ENCODE assay signal across 16 cellular contexts in genomic region chr13:26500618-26501320, GRCh38. TPM values are rescaled to one million over a fixed set of nuclear protein-coding genes. Genes with fewer than 3 reads are reported as not detected.
DNase-seq lines count a peak whose midpoint lies in the region; ATAC-seq and TF ChIP-seq lines count a peak whose summit lies in the region.
"Had no signal": no experiment of that assay in that cellular context is flagged by ENCODE, and none has a peak within 500 bp of the region (broad histone marks: within the 10 kb centered on the region; RNA-seq: fewer than 3 reads in every experiment).

No MANE protein-coding gene starts in this region.

- CTCF ChIA-PET in activated naive CD4-positive, alpha-beta T cell treated with anti-CD3 and anti-CD28 coated beads for 36 hours (lab: Charles Lee), result interaction anchor here (0.6 kb wide), 1 partner anchor 19 kb away, joined by 5 read pairs; no protein-coding TSS in a partner anchor
- CTCF ChIA-PET in activated naive CD4-positive, alpha-beta T cell treated with anti-CD3 and anti-CD28 coated beads, Interleukin-2, amount 10 ng/mL, durations not matched to agents 7 days and 5 days (lab: Charles Lee), result interaction anchor here (3.3 kb wide), 1 partner anchor 316 kb away, joined by 25 read pairs; no protein-coding TSS in a partner anchor

- H3K4me1 ChIP-seq in suprapubic skin, result peaks cover 20% of the 10 kb centered on the region

- no peaks in the 10 kb centered on the region for H3K9me3 Mint-ChIP-seq in activated naive CD4-positive, alpha-beta T cell treated with anti-CD3 and anti-CD28 coated beads for 36 hours
- H3K9me3 Mint-ChIP-seq in activated naive CD4-positive, alpha-beta T cell treated with anti-CD3 and anti-CD28 coated beads, Interleukin-2, amount 10 ng/mL, durations not matched to agents 7 days and 5 days, result no peaks in the 10 kb centered on the region

- no peaks in the 10 kb centered on the region for H3K27me3 ChIP-seq in suprapubic skin

- no peak for TF ChIP-seq EP300 in suprapubic skin (IDR thresholded peaks at IDR 0.05)

- no peaks in the 10 kb centered on the region for H3K36me3 Mint-ChIP-seq in activated naive CD4-positive, alpha-beta T cell treated with anti-CD3 and anti-CD28 coated beads for 36 hours (ENCODE audit: low read depth)
- no peaks in the 10 kb centered on the region for H3K36me3 Mint-ChIP-seq in activated naive CD4-positive, alpha-beta T cell treated with anti-CD3 and anti-CD28 coated beads, Interleukin-2, amount 10 ng/mL, durations not matched to agents 7 days and 5 days

- no peak overlapping the region for H3K4me3 ChIP-seq in suprapubic skin

- no peaks in the 10 kb centered on the region for H3K27me3 Mint-ChIP-seq in activated naive CD4-positive, alpha-beta T cell treated with anti-CD3 and anti-CD28 coated beads for 36 hours (ENCODE audit: low read depth)
- H3K27me3 Mint-ChIP-seq in activated naive CD4-positive, alpha-beta T cell treated with anti-CD3 and anti-CD28 coated beads, Interleukin-2, amount 10 ng/mL, durations not matched to agents 7 days and 5 days, result peaks cover 5% of the 10 kb centered on the region

- H3K36me3 ChIP-seq in suprapubic skin, result no peaks in the 10 kb centered on the region

- H3K27ac Mint-ChIP-seq in activated naive CD4-positive, alpha-beta T cell treated with anti-CD3 and anti-CD28 coated beads for 36 hours, result no peak overlapping the region
- no peak overlapping the region for H3K27ac Mint-ChIP-seq in activated naive CD4-positive, alpha-beta T cell treated with anti-CD3 and anti-CD28 coated beads, Interleukin-2, amount 10 ng/mL, durations not matched to agents 7 days and 5 days

- no peak for TF ChIP-seq CTCF in suprapubic skin (IDR thresholded peaks at IDR 0.05)

- intact Hi-C loops in activated naive CD4-positive, alpha-beta T cell treated with anti-CD3 and anti-CD28 coated beads for 36 hours (cut with micrococcal nuclease), result no loop called here

- peaks cover 26% of the 10 kb centered on the region for H3K4me1 Mint-ChIP-seq in activated naive CD4-positive, alpha-beta T cell treated with anti-CD3 and anti-CD28 coated beads for 36 hours (ENCODE audit: low read depth)
- H3K4me1 Mint-ChIP-seq in activated naive CD4-positive, alpha-beta T cell treated with anti-CD3 and anti-CD28 coated beads, Interleukin-2, amount 10 ng/mL, durations not matched to agents 7 days and 5 days, result peaks cover 2% of the 10 kb centered on the region

- DNase-seq in activated naive CD4-positive, alpha-beta T cell treated with anti-CD3 and anti-CD28 coated beads for 36 hours, result peak; percentile 7
- no peak for DNase-seq in activated naive CD4-positive, alpha-beta T cell treated with anti-CD3 and anti-CD28 coated beads, Interleukin-2, amount 10 ng/mL, durations not matched to agents 7 days and 5 days
- peak; percentile 4 to 6 for DNase-seq in Kasumi-1 (lab: John Stamatoyannopoulos, UW)
- peak; percentile 25 for DNase-seq in dermis blood vessel endothelial cell
- no peak for DNase-seq in NCI-H2081 (lab: John Stamatoyannopoulos, UW)
- DNase-seq in suprapubic skin (ENCODE audit: low spot score in 2 of 2), result no peak
- no peak for DNase-seq in NCI-H128 (lab: John Stamatoyannopoulos, UW; ENCODE audit: unreplicated experiment)
- DNase-seq: C1 segment of cervical spinal cord, KG1, MM.1S, NCI-H1092 treated with DMSO at 0.1 percent for 48 hours, NCI-H1694 treated with DMSO at 0.1 percent for 48 hours, NCI-H226, NCI-H526 treated with DMSO at 0.1 percent for 48 hours, SHP77 had no signal

- WGBS in suprapubic skin, result 69% methylated on average over 15 of the region's 15 CpGs

- H3K9me3 ChIP-seq in suprapubic skin, result no peaks in the 10 kb centered on the region

- no peak overlapping the region for H3K4me3 Mint-ChIP-seq in activated naive CD4-positive, alpha-beta T cell treated with anti-CD3 and anti-CD28 coated beads for 36 hours
- H3K4me3 Mint-ChIP-seq in activated naive CD4-positive, alpha-beta T cell treated with anti-CD3 and anti-CD28 coated beads, Interleukin-2, amount 10 ng/mL, durations not matched to agents 7 days and 5 days, result no peak overlapping the region

- ATAC-seq in GM18868 (IDR thresholded peaks at IDR 0.05; ENCODE audit: unreplicated experiment), result no peak

- no peak for TF ChIP-seq POLR2A in suprapubic skin (IDR thresholded peaks at IDR 0.05)

- H3K27ac ChIP-seq in suprapubic skin, result no peak overlapping the region

RNA-seq across cellular contexts. Expression of gene WASF3, which starts 56.7 kb away (rescaled TPM):
- total RNA-seq in activated naive CD4-positive, alpha-beta T cell treated with anti-CD3 and anti-CD28 coated beads for 36 hours, result not detected
- total RNA-seq in dermis blood vessel endothelial cell (19.4 and 35.9 TPM in 2 replicates), suprapubic skin (10 to 100 TPM in 1 of 4 donors, 1 to 10 TPM in 3; 5.7 to 11.4 (median 7.2) TPM)

Comparison
In these comparisons a context has a peak if more than half of its experiments do, and no peak if none do; other contexts are left out.
1. DNase-seq: peak in activated naive CD4-positive, alpha-beta T cell treated with anti-CD3 and anti-CD28 coated beads for 36 hours (single experiment), Kasumi-1 (2 of 2) and dermis blood vessel endothelial cell (single experiment); none in activated naive CD4-positive, alpha-beta T cell treated with anti-CD3 and anti-CD28 coated beads, Interleukin-2, amount 10 ng/mL, durations not matched to agents 7 days and 5 days (single experiment), NCI-H2081 (0 of 2), suprapubic skin (0 of 2) and NCI-H128 (single experiment).
2. RNA of gene WASF3, which starts 56.7 kb away (total RNA-seq): 19.4 to 35.9 TPM in dermis blood vessel endothelial cell and 5.7 to 11.4 TPM in suprapubic skin; not detected in activated naive CD4-positive, alpha-beta T cell treated with anti-CD3 and anti-CD28 coated beads for 36 hours; every median in the first group is over 4 times any median in the second.